20 cellular contexts compared by ENCODE assay signal in the genomic region with DNA sequence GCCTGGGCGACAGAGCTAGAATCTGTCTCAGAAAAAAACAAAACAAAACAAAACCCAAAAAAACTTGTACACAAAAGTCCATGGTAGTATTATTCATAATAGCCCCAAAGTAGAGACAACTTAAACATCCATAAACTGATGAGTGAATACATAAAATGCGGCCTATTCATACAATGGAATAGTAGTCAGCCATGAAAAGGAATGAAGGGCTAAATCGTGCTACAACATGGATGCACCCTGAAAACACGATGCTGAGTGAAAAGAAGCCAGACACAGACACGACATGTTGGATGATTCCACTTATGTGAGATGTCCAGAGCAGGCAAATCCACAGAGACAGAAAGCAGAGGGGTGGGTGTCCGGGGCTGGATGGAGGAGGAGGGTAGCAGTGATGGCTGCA. TPM values are rescaled to one million over a fixed set of nuclear protein-coding genes. Genes with fewer than 3 reads are reported as not detected.
DNase-seq lines count a peak whose midpoint lies in the region; ATAC-seq, FAIRE-seq and TF ChIP-seq lines count a peak whose summit lies in the region.
"Had no signal": no experiment of that assay in that cellular context is flagged by ENCODE, and none has a peak within 500 bp of the region (broad histone marks: within the 10 kb centered on the region; RNA-seq: fewer than 3 reads in every experiment).

No MANE protein-coding gene starts in this region.

- H3K79me2 ChIP-seq in astrocyte (ENCODE audit: insufficient read depth, low read length) (no peaks in the 10 kb centered on the region), neural progenitor cell (ENCODE audit: low read depth) (no peaks in the 10 kb centered on the region), HepG2 (ENCODE audit: insufficient read depth, low read length) (no peaks in the 10 kb centered on the region)

- H3K9me3 Mint-ChIP-seq in astrocyte (ENCODE audit: unreplicated experiment) = peaks cover 2% of the 10 kb centered on the region
- no peaks in the 10 kb centered on the region for H3K9me3 Mint-ChIP-seq in neural progenitor cell
- H3K9me3 Mint-ChIP-seq: CD8-positive, alpha-beta T cell; H9 had no signal

- no peak for TF ChIP-seq EP300 in HepG2 (IDR thresholded peaks at IDR 0.05; ENCODE audit: low read depth in 2 of 2, low read length in 2 of 2)
- TF ChIP-seq EP300 in HepG2 (CRISPR knock-in tag; IDR thresholded peaks at IDR 0.05; ENCODE audit: borderline replicate concordance) = no peak

- H3K36me3 Mint-ChIP-seq in astrocyte (ENCODE audit: low read depth, unreplicated experiment) (no peaks in the 10 kb centered on the region), neural progenitor cell (no peaks in the 10 kb centered on the region)
- H3K36me3 Mint-ChIP-seq: CD8-positive, alpha-beta T cell had no signal

- no peaks in the 10 kb centered on the region for H3K36me3 ChIP-seq in BLaER1
- H3K36me3 ChIP-seq in astrocyte (ENCODE audit: insufficient read depth, low read length) = no peaks in the 10 kb centered on the region
- no peaks in the 10 kb centered on the region for H3K36me3 ChIP-seq in neural progenitor cell
- H3K36me3 ChIP-seq in HepG2 (replicated peaks in 1 of 2; ENCODE audit: control insufficient read depth in 1 of 2, insufficient read depth in 2 of 2, low read length in 2 of 2) = no peaks in the 10 kb centered on the region
- H3K36me3 ChIP-seq: Peyer's patch, SJSA1 had no signal

- H3K4me3 Mint-ChIP-seq in astrocyte (ENCODE audit: unreplicated experiment) (no peak overlapping the region), neural progenitor cell (peak overlapping the region; percentile 64)
- H3K4me3 Mint-ChIP-seq: CD8-positive, alpha-beta T cell had no signal

- BruUV-seq in HepG2 (replicated peaks; lab: Mats Ljungman, UMichigan) = no TSS peak

- H3K27me3 ChIP-seq in BLaER1 (no peaks in the 10 kb centered on the region), astrocyte (ENCODE audit: insufficient read depth, low read length) (no peaks in the 10 kb centered on the region), neural progenitor cell (no peaks in the 10 kb centered on the region), HepG2 (ENCODE audit: control insufficient read depth in 1 of 2, insufficient read depth in 2 of 2, low read length in 2 of 2) (peaks cover 4 to 58% of the 10 kb centered on the region in 2 experiments; a peak in 3 of 5 replicates)
- H3K27me3 ChIP-seq: Peyer's patch, SJSA1 had no signal

- intact Hi-C loops in HepG2 (cut with micrococcal nuclease; ENCODE audit: unreplicated experiment) = no loop called here

- in situ Hi-C loops in HepG2 (cut with HindIII; ENCODE audit: extremely low pct_ligation_motif_present, low pct_unique_long_range_greater_than_20kb) = no loop called here

- WGBS in HepG2 (ENCODE audit: low lambda C conversion rate) = 36% methylated on average over 6 of the region's 6 CpGs

- POLR2A ChIA-PET in HepG2 (lab: Yijun Ruan, JAX) = no interaction called here

- TF ChIP-seq RAD21 in HepG2 (CRISPR knock-in tag; IDR thresholded peaks at IDR 0.05) = no peak

- peaks cover 4% of the 10 kb centered on the region for H3F3A ChIP-seq in neural progenitor cell (ENCODE audit: low read depth)

- H3K4me1 Mint-ChIP-seq in astrocyte (ENCODE audit: low read depth, unreplicated experiment) = peaks cover 19% of the 10 kb centered on the region
- H3K4me1 Mint-ChIP-seq in neural progenitor cell = peaks cover 33% of the 10 kb centered on the region

- H3K4me2 ChIP-seq in BLaER1 (peak overlapping the region; percentile 80), astrocyte (ENCODE audit: low read length) (peak overlapping the region; percentile 83), neural progenitor cell (no peak overlapping the region), HepG2 (ENCODE audit: low read depth, low read length) (no peak overlapping the region)
- H3K4me2 ChIP-seq: KMS-11 had no signal

- CTCF ChIA-PET in HepG2 (lab: Yijun Ruan, JAX; ENCODE audit: low intra/inter-chr PET ratio, low total read pairs) = no interaction called here

- no peaks in the 10 kb centered on the region for H3K9me3 ChIP-seq in BLaER1
- H3K9me3 ChIP-seq in astrocyte (ENCODE audit: insufficient read depth, low read depth, low read length) = peaks cover 4% of the 10 kb centered on the region
- H3K9me3 ChIP-seq in neural progenitor cell (ENCODE audit: low read depth) = no peaks in the 10 kb centered on the region
- H3K9me3 ChIP-seq in HepG2 (ENCODE audit: low read length) = no peaks in the 10 kb centered on the region
- H3K9me3 ChIP-seq: Peyer's patch, SJSA1 had no signal

- peak; percentile 76 for FAIRE-seq in HTR-8/SVneo (lab: Jason Lieb, UNC)
- peak; percentile 17 for FAIRE-seq in astrocyte (lab: Jason Lieb, UNC)
- no peak for FAIRE-seq in HepG2 (lab: Jason Lieb, UNC)
- FAIRE-seq: A204.1, GM12878 had no signal

- no peak for TF ChIP-seq POLR2A in HepG2 (IDR thresholded peaks at IDR 0.05; ENCODE audit: insufficient read depth in 1 of 2, low read depth in 2 of 2, low read length in 2 of 2)

- H3K27ac ChIP-seq in BLaER1 (no peak overlapping the region), astrocyte (ENCODE audit: low read depth, low read length) (no peak overlapping the region), neural progenitor cell (no peak overlapping the region), HepG2 (ENCODE audit: extremely low read length, insufficient read depth, low read length) (no peak overlapping the region)
- H3K27ac ChIP-seq: KMS-11, Peyer's patch had no signal

- H3K4me3 ChIP-seq in BLaER1 (no peak overlapping the region), astrocyte (ENCODE audit: insufficient read depth, low read depth, low read length) (peak overlapping the region; percentile 33), neural progenitor cell (no peak overlapping the region), HepG2 (replicated peaks in 1 of 3; ENCODE audit: insufficient read depth in 1 of 3, low read depth in 2 of 3, low read length in 3 of 3) (no peak overlapping the region)
- H3K4me3 ChIP-seq: GM12878, Peyer's patch, SJSA1 had no signal

- DNase-seq in HTR-8/SVneo (ENCODE audit: insufficient read length, low spot score) (no peak), astrocyte (ENCODE audit: low read depth) (no peak), neural progenitor cell (ENCODE audit: low spot score) (no peak), HepG2 (ENCODE audit: low spot score) (no peak), NCI-H2196 treated with DMSO at 0.1 percent for 48 hours (lab: John Stamatoyannopoulos, UW; ENCODE audit: unreplicated experiment) (no peak)
- DNase-seq: CD8-positive, alpha-beta T cell; NCI-H187 treated with DMSO at 0.1 percent for 48 hours; NCI-H345; NCI-H526 had no signal

- H3K27me3 Mint-ChIP-seq in astrocyte (ENCODE audit: low read depth, unreplicated experiment) = peaks cover 20% of the 10 kb centered on the region
- H3K27me3 Mint-ChIP-seq in neural progenitor cell (ENCODE audit: insufficient read depth, low read depth) = peaks cover 16% of the 10 kb centered on the region

- peak overlapping the region; percentile 38 for H3K27ac Mint-ChIP-seq in astrocyte (ENCODE audit: unreplicated experiment)
- H3K27ac Mint-ChIP-seq in neural progenitor cell = no peak overlapping the region
- H3K27ac Mint-ChIP-seq: CD8-positive, alpha-beta T cell had no signal

- no peak overlapping the region for H3K9ac ChIP-seq in BLaER1
- H3K9ac ChIP-seq in astrocyte (ENCODE audit: low read length) = no peak overlapping the region
- no peak overlapping the region for H3K9ac ChIP-seq in neural progenitor cell
- no peak overlapping the region for H3K9ac ChIP-seq in HepG2 (ENCODE audit: insufficient read depth, low read depth, low read length)
- H3K9ac ChIP-seq: KMS-11 had no signal

- H3K4me1 ChIP-seq in BLaER1 (peaks cover 16% of the 10 kb centered on the region), astrocyte (ENCODE audit: insufficient read depth, low read length) (peaks cover 20% of the 10 kb centered on the region), neural progenitor cell (no peaks in the 10 kb centered on the region), HepG2 (ENCODE audit: insufficient read depth, low read length) (peaks cover 5% of the 10 kb centered on the region; the same call in 1 of the 2 replicates)

- H2AFZ ChIP-seq in astrocyte (ENCODE audit: low read depth, low read length) (peak overlapping the region; percentile 56), neural progenitor cell (replicated peaks) (no peak overlapping the region), HepG2 (ENCODE audit: low read length) (no peak overlapping the region)

- no peak for TF ChIP-seq CTCF in astrocyte (IDR thresholded peaks at IDR 0.05; ENCODE audit: insufficient read depth, low read depth, low read length)
- no peak for TF ChIP-seq CTCF in neural progenitor cell (IDR thresholded peaks at IDR 0.05)
- TF ChIP-seq CTCF in HepG2 (CRISPR knock-in tag; IDR thresholded peaks at IDR 0.05) = no peak

- H4K20me1 ChIP-seq in BLaER1 = no peaks in the 10 kb centered on the region
- no peaks in the 10 kb centered on the region for H4K20me1 ChIP-seq in astrocyte (ENCODE audit: insufficient read depth, low read length)
- no peaks in the 10 kb centered on the region for H4K20me1 ChIP-seq in neural progenitor cell (ENCODE audit: low read depth)
- no peaks in the 10 kb centered on the region for H4K20me1 ChIP-seq in HepG2 (ENCODE audit: insufficient read depth, low read length)

- ATAC-seq in HG02938 (IDR thresholded peaks at IDR 0.05; ENCODE audit: unreplicated experiment) (no peak), GM18517 (IDR thresholded peaks at IDR 0.05; ENCODE audit: unreplicated experiment) (no peak), HepG2 (no peak)
- ATAC-seq: CD8-positive, alpha-beta T cell; GM12878 had no signal

RNA-seq across cellular contexts. Expression of a gene that starts 12.3 kb away (rescaled TPM):
- total RNA-seq in astrocyte (not detected in 2 replicates), neural progenitor cell (ENCODE audit: low replicate concordance) (not detected in 2 replicates), HepG2 (2016; rRNA removed; fragmentation: Illumina TruSeq; extraction: Trizol) (not detected in 2 replicates)
- not detected in 2 replicates for total RNA-seq in HepG2 (2016; cell fraction: cytosol; rRNA removed; fragmentation: Illumina TruSeq; extraction: Trizol; ENCODE audit: low read depth)
- total RNA-seq in HepG2 (2016; cell fraction: insoluble cytoplasmic fraction; rRNA removed; fragmentation: Illumina TruSeq; extraction: Trizol) = not detected in 2 replicates
- total RNA-seq in HepG2 (2016; cell fraction: membrane; rRNA removed; fragmentation: Illumina TruSeq; extraction: Trizol) = not detected in 2 replicates
- not detected in 2 replicates for total RNA-seq in HepG2 (2016; cell fraction: nucleus; rRNA removed; fragmentation: Illumina TruSeq; extraction: Trizol)
- polyA plus RNA-seq in HepG2 (2011; rRNA removed) = not detected in 2 replicates
- polyA plus RNA-seq in HepG2 (2011; cell fraction: cytosol; rRNA removed) = not detected in 2 replicates
- not detected in 2 replicates for polyA plus RNA-seq in HepG2 (2011; cell fraction: nucleus; rRNA removed)
- polyA plus RNA-seq in HepG2 (2012) = not detected in 2 replicates
- not detected in 2 replicates for polyA plus RNA-seq in HepG2 (2016; cell fraction: cytosol; fragmentation: Illumina TruSeq; extraction: Trizol; ENCODE audit: low read depth)
- polyA plus RNA-seq in HepG2 (2016; cell fraction: insoluble cytoplasmic fraction; fragmentation: Illumina TruSeq; extraction: Trizol; ENCODE audit: low read depth) = not detected in 2 replicates
- not detected in 2 replicates for polyA plus RNA-seq in HepG2 (2016; cell fraction: membrane; fragmentation: Illumina TruSeq; extraction: Trizol; ENCODE audit: low read depth)
- not detected in 2 replicates for polyA plus RNA-seq in HepG2 (2016; cell fraction: nucleus; fragmentation: Illumina TruSeq; extraction: Trizol; ENCODE audit: insufficient read depth, low read depth)
- 0.02 TPM in 1 of 2 replicates, not detected in the other for polyA minus RNA-seq in HepG2 (2011; rRNA and poly(A)+ RNA removed; ENCODE audit: low replicate concordance)
- not detected in 2 replicates for polyA minus RNA-seq in HepG2 (2011; cell fraction: cytosol; rRNA and poly(A)+ RNA removed)
- not detected in 2 replicates for polyA minus RNA-seq in HepG2 (2011; cell fraction: nucleus; rRNA and poly(A)+ RNA removed)
- total RNA-seq: Calu3; CD8-positive, alpha-beta T cell; GM12878; H9; Peyer's patch; SJSA1 had no signal
- polyA plus RNA-seq: BJ, GM12878 had no signal

RNA-seq across cellular contexts. Expression of a gene that starts 36.6 kb away (rescaled TPM):
- total RNA-seq in astrocyte (not detected in 2 replicates), neural progenitor cell (ENCODE audit: low replicate concordance) (not detected in 2 replicates), HepG2 (2016; rRNA removed; fragmentation: Illumina TruSeq; extraction: Trizol) (not detected in 2 replicates)
- not detected in 2 replicates for total RNA-seq in HepG2 (2016; cell fraction: cytosol; rRNA removed; fragmentation: Illumina TruSeq; extraction: Trizol; ENCODE audit: low read depth)
- not detected in 2 replicates for total RNA-seq in HepG2 (2016; cell fraction: insoluble cytoplasmic fraction; rRNA removed; fragmentation: Illumina TruSeq; extraction: Trizol)
- total RNA-seq in HepG2 (2016; cell fraction: membrane; rRNA removed; fragmentation: Illumina TruSeq; extraction: Trizol) = not detected in 2 replicates
- not detected in 2 replicates for total RNA-seq in HepG2 (2016; cell fraction: nucleus; rRNA removed; fragmentation: Illumina TruSeq; extraction: Trizol)
- not detected in 2 replicates for polyA plus RNA-seq in HepG2 (2011; rRNA removed)
- 0.03 TPM in 1 of 2 replicates, not detected in the other for polyA plus RNA-seq in HepG2 (2011; cell fraction: cytosol; rRNA removed)
- polyA plus RNA-seq in HepG2 (2011; cell fraction: nucleus; rRNA removed) = not detected in 2 replicates
- not detected in 2 replicates for polyA plus RNA-seq in HepG2 (2012)
- polyA plus RNA-seq in HepG2 (2016; cell fraction: cytosol; fragmentation: Illumina TruSeq; extraction: Trizol; ENCODE audit: low read depth) = not detected in 2 replicates
- not detected in 2 replicates for polyA plus RNA-seq in HepG2 (2016; cell fraction: insoluble cytoplasmic fraction; fragmentation: Illumina TruSeq; extraction: Trizol; ENCODE audit: low read depth)
- polyA plus RNA-seq in HepG2 (2016; cell fraction: membrane; fragmentation: Illumina TruSeq; extraction: Trizol; ENCODE audit: low read depth) = not detected in 2 replicates
- not detected in 2 replicates for polyA plus RNA-seq in HepG2 (2016; cell fraction: nucleus; fragmentation: Illumina TruSeq; extraction: Trizol; ENCODE audit: insufficient read depth, low read depth)
- not detected in 2 replicates for polyA minus RNA-seq in HepG2 (2011; rRNA and poly(A)+ RNA removed; ENCODE audit: low replicate concordance)
- not detected in 2 replicates for polyA minus RNA-seq in HepG2 (2011; cell fraction: cytosol; rRNA and poly(A)+ RNA removed)
- not detected in 2 replicates for polyA minus RNA-seq in HepG2 (2011; cell fraction: nucleus; rRNA and poly(A)+ RNA removed)
- total RNA-seq: Calu3; CD8-positive, alpha-beta T cell; SJSA1 had no signal
- polyA plus RNA-seq: BJ had no signal

RNA-seq across cellular contexts. Expression of a gene that starts 40.7 kb away (rescaled TPM):
- 30.4 and 34.1 TPM in 2 replicates for total RNA-seq in astrocyte
- 23.3 and 70.3 TPM in 2 replicates for total RNA-seq in neural progenitor cell (ENCODE audit: low replicate concordance)
- total RNA-seq in HepG2 (2016; rRNA removed; fragmentation: Illumina TruSeq; extraction: Trizol) = 8.3 and 15.6 TPM in 2 replicates
- total RNA-seq in HepG2 (2016; cell fraction: cytosol; rRNA removed; fragmentation: Illumina TruSeq; extraction: Trizol; ENCODE audit: low read depth) = 9.0 and 11.9 TPM in 2 replicates
- total RNA-seq in HepG2 (2016; cell fraction: insoluble cytoplasmic fraction; rRNA removed; fragmentation: Illumina TruSeq; extraction: Trizol) = 5.7 and 17.7 TPM in 2 replicates
- 9.2 and 10.3 TPM in 2 replicates for total RNA-seq in HepG2 (2016; cell fraction: membrane; rRNA removed; fragmentation: Illumina TruSeq; extraction: Trizol)
- total RNA-seq in HepG2 (2016; cell fraction: nucleus; rRNA removed; fragmentation: Illumina TruSeq; extraction: Trizol) = 33.5 and 39.8 TPM in 2 replicates
- polyA plus RNA-seq in HepG2 (2011; rRNA removed) = 20.8 and 25.2 TPM in 2 replicates
- 6.5 and 8.8 TPM in 2 replicates for polyA plus RNA-seq in HepG2 (2011; cell fraction: cytosol; rRNA removed)
- polyA plus RNA-seq in HepG2 (2011; cell fraction: nucleus; rRNA removed) = 318 and 424 TPM in 2 replicates
- polyA plus RNA-seq in HepG2 (2012) = 24.5 and 34.3 TPM in 2 replicates
- polyA plus RNA-seq in HepG2 (2016; cell fraction: cytosol; fragmentation: Illumina TruSeq; extraction: Trizol; ENCODE audit: low read depth) = 1.1 and 1.7 TPM in 2 replicates
- 9.1 and 13.0 TPM in 2 replicates for polyA plus RNA-seq in HepG2 (2016; cell fraction: insoluble cytoplasmic fraction; fragmentation: Illumina TruSeq; extraction: Trizol; ENCODE audit: low read depth)
- 1.9 and 2.6 TPM in 2 replicates for polyA plus RNA-seq in HepG2 (2016; cell fraction: membrane; fragmentation: Illumina TruSeq; extraction: Trizol; ENCODE audit: low read depth)
- polyA plus RNA-seq in HepG2 (2016; cell fraction: nucleus; fragmentation: Illumina TruSeq; extraction: Trizol; ENCODE audit: insufficient read depth, low read depth) = 119 and 132 TPM in 2 replicates
- 40.8 and 57.1 TPM in 2 replicates for polyA minus RNA-seq in HepG2 (2011; rRNA and poly(A)+ RNA removed; ENCODE audit: low replicate concordance)
- polyA minus RNA-seq in HepG2 (2011; cell fraction: cytosol; rRNA and poly(A)+ RNA removed) = 4.0 and 5.1 TPM in 2 replicates
- 62.5 and 75.1 TPM in 2 replicates for polyA minus RNA-seq in HepG2 (2011; cell fraction: nucleus; rRNA and poly(A)+ RNA removed)

Comparison
In these comparisons a context has a peak if more than half of its experiments do, and no peak if none do; other contexts are left out.
1. H3K4me2 ChIP-seq: peak in BLaER1 (single experiment) and astrocyte (single experiment); none in neural progenitor cell (single experiment) and HepG2 (single experiment).